ENCODE assay signal across 8 cellular contexts in the genomic region with DNA sequence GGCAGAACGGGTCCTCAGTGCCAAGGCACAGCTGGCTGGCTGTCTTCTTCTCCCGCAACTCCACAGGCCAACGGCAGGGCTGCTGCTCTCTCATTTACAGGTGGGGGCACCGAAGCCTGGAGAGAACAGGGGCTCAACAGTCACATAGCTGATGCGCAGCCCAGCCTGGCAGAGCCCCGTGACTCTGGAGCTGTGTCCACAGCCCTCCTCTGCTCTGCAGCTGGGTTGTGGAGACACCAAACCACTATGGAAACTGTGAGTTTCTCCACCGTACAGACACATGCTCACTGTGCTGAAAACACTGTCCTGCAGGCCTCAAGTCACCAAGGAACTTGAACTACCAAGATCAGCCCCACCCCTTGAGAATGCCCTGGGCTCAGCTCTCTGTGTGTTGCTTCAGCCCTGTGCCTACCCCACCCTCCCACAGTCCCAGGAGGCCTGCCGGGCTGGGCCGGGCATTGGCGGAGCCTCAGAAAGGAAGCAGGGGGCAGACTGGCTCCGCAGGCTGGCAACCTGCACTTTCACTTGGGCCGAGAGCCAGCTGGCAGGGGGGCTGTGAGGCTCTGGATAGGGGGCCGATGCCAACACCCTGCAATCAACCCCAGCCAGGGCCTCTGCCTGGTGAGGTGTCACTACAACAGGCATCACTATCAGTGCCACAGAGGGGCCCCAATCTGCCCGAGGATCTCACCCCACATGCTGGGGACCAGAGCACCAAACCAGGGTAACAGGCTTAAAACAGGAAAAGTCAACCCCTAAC.
DNase-seq lines count a peak whose midpoint lies in the region; ATAC-seq and TF ChIP-seq lines count a peak whose summit lies in the region.

No MANE protein-coding gene starts in this region.

- peaks cover 29% of the 10 kb centered on the region for H3K4me1 ChIP-seq in CD8-positive, alpha-beta T cell (ENCODE audit: insufficient read depth, low read length)
- no peaks in the 10 kb centered on the region for H3K4me1 ChIP-seq in colonic mucosa

- H3K36me3 ChIP-seq in CD8-positive, alpha-beta T cell (ENCODE audit: insufficient read depth, low read length), result no peaks in the 10 kb centered on the region
- H3K36me3 ChIP-seq in colonic mucosa, result no peaks in the 10 kb centered on the region

- H3K27ac Mint-ChIP-seq in CD8-positive, alpha-beta T cell, result no peak overlapping the region

- peaks cover 36% of the 10 kb centered on the region for H3K36me3 Mint-ChIP-seq in CD8-positive, alpha-beta T cell

- peaks cover 65% of the 10 kb centered on the region for H3K4me1 Mint-ChIP-seq in CD8-positive, alpha-beta T cell (ENCODE audit: low read depth)

- DNase-seq in CD8-positive, alpha-beta T cell, result peak in 1 of 7 experiments; percentile 22
- DNase-seq in NCI-H446 treated with DMSO at 0.1 percent for 48 hours (lab: John Stamatoyannopoulos, UW) (peak; percentile 55), colonic mucosa (peak; percentile 86), mucosa of gallbladder (ENCODE audit: low spot score) (peak; percentile 74), ureter (ENCODE audit: low spot score) (peak; percentile 91), GOT3 (lab: John Stamatoyannopoulos, UW) (no peak)

- peak; percentile 62 for ATAC-seq in CD8-positive, alpha-beta T cell
- peak; percentile 56 for ATAC-seq in GM21576 (IDR thresholded peaks at IDR 0.05; ENCODE audit: unreplicated experiment)
- no peak for ATAC-seq in HG03469 (IDR thresholded peaks at IDR 0.05; ENCODE audit: unreplicated experiment)

- no peak for TF ChIP-seq CTCF in CD8-positive, alpha-beta T cell (IDR thresholded peaks at IDR 0.05)
- TF ChIP-seq CTCF in colonic mucosa (IDR thresholded peaks at IDR 0.05), result no peak

- no peaks in the 10 kb centered on the region for H3K27me3 ChIP-seq in CD8-positive, alpha-beta T cell (ENCODE audit: insufficient read depth, low read length)
- H3K27me3 ChIP-seq in colonic mucosa, result no peaks in the 10 kb centered on the region

- no peaks in the 10 kb centered on the region for H3K27me3 Mint-ChIP-seq in CD8-positive, alpha-beta T cell (ENCODE audit: low read depth)

- H3K9me3 Mint-ChIP-seq in CD8-positive, alpha-beta T cell, result no peaks in the 10 kb centered on the region

- no peak overlapping the region for H3K27ac ChIP-seq in CD8-positive, alpha-beta T cell (ENCODE audit: low read depth, low read length)
- H3K27ac ChIP-seq in colonic mucosa, result no peak overlapping the region

- intact Hi-C loops in CD8-positive, alpha-beta T cell (cut with DNase I, micrococcal nuclease), result no loop called here
- intact Hi-C loops in colonic mucosa (cut with DNase I), result no loop called here

- H3K4me3 Mint-ChIP-seq in CD8-positive, alpha-beta T cell, result no peak overlapping the region

- no peaks in the 10 kb centered on the region for H3K9me3 ChIP-seq in CD8-positive, alpha-beta T cell (ENCODE audit: low read length)
- no peaks in the 10 kb centered on the region for H3K9me3 ChIP-seq in colonic mucosa

- CTCF ChIA-PET in CD8-positive, alpha-beta T cell (lab: Charles Lee), result interaction anchor here (1.1 kb wide), 1 partner anchor 63 kb away, joined by 3 read pairs; no protein-coding TSS in a partner anchor

- no peak overlapping the region for H3K4me3 ChIP-seq in CD8-positive, alpha-beta T cell (ENCODE audit: low read depth, low read length)
- no peak overlapping the region for H3K4me3 ChIP-seq in colonic mucosa

- peak overlapping the region; percentile 7 to 66 for H3K9ac ChIP-seq in colonic mucosa (ENCODE audit: low read depth in 2 of 2, low read length in 2 of 2)

- POLR2A ChIA-PET in CD8-positive, alpha-beta T cell (lab: Charles Lee), result no interaction called here
